19 cellular contexts compared by ENCODE assay signal in the genomic region with DNA sequence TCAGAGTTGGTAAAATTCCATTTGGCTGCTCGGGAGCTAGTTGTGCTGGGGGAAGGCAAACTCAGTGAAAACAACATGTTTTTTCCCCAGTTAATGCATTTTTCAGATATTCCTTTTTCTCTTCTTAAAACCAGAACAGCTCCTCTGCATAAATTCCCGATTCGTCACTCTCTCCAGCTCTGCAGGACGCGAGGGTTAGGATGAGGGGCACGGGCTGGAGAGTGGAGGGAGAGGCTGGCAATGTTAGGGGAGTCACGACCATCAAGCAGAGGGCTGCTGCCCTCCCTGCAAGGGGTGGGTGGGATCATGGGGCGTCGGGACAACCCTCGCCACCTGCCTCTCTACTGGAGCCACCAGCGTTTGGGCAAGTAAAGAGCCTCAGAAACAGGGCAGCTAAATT. TPM values are rescaled to one million over a fixed set of nuclear protein-coding genes. Genes with fewer than 3 reads are reported as not detected.
DNase-seq lines count a peak whose midpoint lies in the region; ATAC-seq and TF ChIP-seq lines count a peak whose summit lies in the region.
"Had no signal": no experiment of that assay in that cellular context is flagged by ENCODE, and none has a peak within 500 bp of the region (broad histone marks: within the 10 kb centered on the region; RNA-seq: fewer than 3 reads in every experiment).

No MANE protein-coding gene starts in this region.

- no peak overlapping the region; the same call in 1 of the 2 replicates for H3K27ac Mint-ChIP-seq in GM23338
- H3K27ac Mint-ChIP-seq: CD14-positive monocyte; CD8-positive, alpha-beta T cell; HFFc6 had no signal

- intact Hi-C loops in prostate gland (cut with DNase I) = no loop called here

- no peaks in the 10 kb centered on the region; the same call in 2 of the 3 replicates for H3K36me3 Mint-ChIP-seq in GM23338 (ENCODE audit: low read depth)
- H3K36me3 Mint-ChIP-seq: CD14-positive monocyte; CD8-positive, alpha-beta T cell had no signal

- no peaks in the 10 kb centered on the region for H4K20me1 ChIP-seq in GM23338 (replicated peaks; ENCODE audit: insufficient read depth)

- in situ Hi-C loops in GM13976 (cut with MboI; ENCODE audit: low sequenced_read_pairs, unreplicated experiment) = no loop called here
- in situ Hi-C loops in HAP-1 (cut with MboI; ENCODE audit: low sequenced_read_pairs) = no loop called here

- no peaks in the 10 kb centered on the region for H3K79me2 ChIP-seq in GM23338 (replicated peaks; ENCODE audit: insufficient read depth)

- H3K27ac ChIP-seq in GM23338 (ENCODE audit: low read depth) (no peak overlapping the region), ectodermal cell (ENCODE audit: insufficient read depth, low read depth, low read length, poor library complexity, severe bottlenecking) (peak overlapping the region; percentile 30), mesodermal cell (ENCODE audit: low read depth, low read length, severe bottlenecking) (peak overlapping the region; percentile 36), prostate gland (peak overlapping the region; percentile 81 to 88)
- H3K27ac ChIP-seq: 22Rv1 had no signal

- DNase-seq in GM23338 (ENCODE audit: low spot score) (no peak), prostate gland (ENCODE audit: low spot score) (no peak), GM13976 (ENCODE audit: low spot score) (no peak), NCI-H2227 treated with DMSO at 0.1 percent for 48 hours (lab: John Stamatoyannopoulos, UW) (no peak), HAP-1 (ENCODE audit: low spot score in 2 of 2) (no peak)
- DNase-seq in activated CD4-positive, CD25-positive, alpha-beta regulatory T cell treated with anti-CD3 and anti-CD28 coated beads, Interleukin-2, amount 50 U/mL, for 72 hours = no peak
- DNase-seq: CD8-positive, alpha-beta T cell; COR-L47; DMS153; DMS79 treated with DMSO at 0.1 percent for 48 hours; EL; H9; HFFc6; IMR-90; KBM-7 had no signal

- H3K36me3 ChIP-seq in GM23338 (ENCODE audit: insufficient read depth) = no peaks in the 10 kb centered on the region
- no peaks in the 10 kb centered on the region for H3K36me3 ChIP-seq in ectodermal cell (ENCODE audit: control insufficient read depth, insufficient read depth, low read length)
- H3K36me3 ChIP-seq in mesodermal cell (ENCODE audit: control insufficient read depth, insufficient read depth, low read length) = no peaks in the 10 kb centered on the region
- H3K36me3 ChIP-seq in prostate gland = no peaks in the 10 kb centered on the region
- no peaks in the 10 kb centered on the region for H3K36me3 ChIP-seq in HAP-1 (replicated peaks)

- TF ChIP-seq CTCF in GM23338 (conservative IDR thresholded peaks at IDR 0.05; ENCODE audit: low read depth in 2 of 2) (no peak), prostate gland (IDR thresholded peaks at IDR 0.05) (no peak), GM13976 (IDR thresholded peaks at IDR 0.05; ENCODE audit: borderline replicate concordance, control extremely low read depth, extremely low read depth, insufficient read depth, missing control alignments) (no peak)

- H3K9me3 ChIP-seq in ectodermal cell (ENCODE audit: control insufficient read depth, low read length) = no peaks in the 10 kb centered on the region
- no peaks in the 10 kb centered on the region for H3K9me3 ChIP-seq in mesodermal cell (ENCODE audit: control insufficient read depth, low read length)
- no peaks in the 10 kb centered on the region for H3K9me3 ChIP-seq in prostate gland
- no peaks in the 10 kb centered on the region for H3K9me3 ChIP-seq in HAP-1

- H3K4me1 Mint-ChIP-seq in GM23338 = peaks cover 45% of the 10 kb centered on the region

- no peak for ATAC-seq in GM23338
- ATAC-seq: CD8-positive, alpha-beta T cell had no signal

- H3K9me3 Mint-ChIP-seq in GM23338 = no peaks in the 10 kb centered on the region
- H3K9me3 Mint-ChIP-seq: CD8-positive, alpha-beta T cell; H9; HFFc6 had no signal

- H3K27me3 Mint-ChIP-seq in GM23338 (ENCODE audit: insufficient read depth, low read depth, poor library complexity) = peaks cover 10% of the 10 kb centered on the region

- H3K4me2 ChIP-seq in GM23338 = no peak overlapping the region

- H3K4me1 ChIP-seq in GM23338 (ENCODE audit: insufficient read depth) (peaks cover 21% of the 10 kb centered on the region), ectodermal cell (ENCODE audit: control insufficient read depth, insufficient read depth, low read length) (peaks cover 48% of the 10 kb centered on the region), mesodermal cell (ENCODE audit: control insufficient read depth, insufficient read depth, low read length, poor library complexity, severe bottlenecking) (peaks cover 35% of the 10 kb centered on the region), prostate gland (replicated peaks) (peaks cover 40% of the 10 kb centered on the region), HAP-1 (no peaks in the 10 kb centered on the region)

- TF ChIP-seq POLR2A in prostate gland (IDR thresholded peaks at IDR 0.05) = no peak

- 46 to 61% methylated on average over 9 to 11 of the region's 11 CpGs for WGBS in ectodermal cell, 2 experiments
- WGBS in mesodermal cell (ENCODE audit: insufficient coverage in 2 of 2), 2 experiments = 43 to 54% methylated on average over 5 to 8 of the region's 11 CpGs
- 70% methylated on average over 11 of the region's 11 CpGs for WGBS in prostate gland

- H3K4me3 ChIP-seq in GM23338 = no peak overlapping the region
- H3K4me3 ChIP-seq in ectodermal cell (ENCODE audit: insufficient read depth, low read depth, low read length) = no peak overlapping the region
- H3K4me3 ChIP-seq in mesodermal cell (ENCODE audit: extremely low read depth, insufficient read depth, low read length, poor library complexity, severe bottlenecking) = no peak overlapping the region
- H3K4me3 ChIP-seq in prostate gland = no peak overlapping the region
- H3K4me3 ChIP-seq in HAP-1 = no peak overlapping the region

- peaks cover 10% of the 10 kb centered on the region for H3K9me2 ChIP-seq in GM23338 (ENCODE audit: insufficient read depth)

- H2AFZ ChIP-seq in GM23338 = 0 out of 2 replicates have a peak overlapping the region, but pooled peaks have one; percentile 23

- H3F3A ChIP-seq in GM23338 (replicated peaks; ENCODE audit: low read depth) = 0 out of 2 replicates have a peak, but pooled peaks cover 3% of the 10 kb centered on the region

- no peaks in the 10 kb centered on the region for H3K27me3 ChIP-seq in GM23338 (ENCODE audit: insufficient read depth)
- no peaks in the 10 kb centered on the region for H3K27me3 ChIP-seq in ectodermal cell (ENCODE audit: control insufficient read depth, insufficient read depth, low read length, poor library complexity, severe bottlenecking)
- no peaks in the 10 kb centered on the region for H3K27me3 ChIP-seq in prostate gland (replicated peaks; ENCODE audit: insufficient read depth)
- H3K27me3 ChIP-seq in HAP-1 (ENCODE audit: low read depth) = peaks cover 58% of the 10 kb centered on the region

- H3K4me3 Mint-ChIP-seq in GM23338 = no peak overlapping the region
- H3K4me3 Mint-ChIP-seq: CD14-positive monocyte; CD8-positive, alpha-beta T cell; HFFc6 had no signal

TF ChIP-seq in GM23338, 12 proteins besides CTCF, POLR2A, EP300 and RAD21 (continues in another document):
- no peak for TF ChIP-seq STAT1 (IDR thresholded peaks at IDR 0.05; ENCODE audit: unreplicated experiment)
- TF ChIP-seq EZH2 (IDR thresholded peaks at IDR 0.05; ENCODE audit: low read depth, unreplicated experiment) = no peak
- TF ChIP-seq ZNF114 (CRISPR knock-in tag; IDR thresholded peaks at IDR 0.05) = no peak
- no peak for TF ChIP-seq ZNF331 (CRISPR knock-in tag; IDR thresholded peaks at IDR 0.05; ENCODE audit: low read depth)
- TF ChIP-seq JUNB (IDR thresholded peaks at IDR 0.05; ENCODE audit: unreplicated experiment) = no peak

RNA-seq across cellular contexts. Expression of a gene that starts 31.4 kb away (rescaled TPM):
- total RNA-seq in GM23338 (2014; rRNA removed; shearing (Covaris generic)) = 0.08 and 1.6 TPM in 2 replicates
- polyA plus RNA-seq in GM23338 (2016; fragmentation: Nextera tagmentation; extraction: Ambion mirVana) = 0.35 and 0.47 TPM in 2 replicates
- polyA plus RNA-seq in ectodermal cell (2013, experiment 1 of 4) = 0.87 TPM
- polyA plus RNA-seq in ectodermal cell (2013, experiment 2 of 4) = 0.92 TPM
- 1.5 TPM for polyA plus RNA-seq in ectodermal cell (2013, experiment 3 of 4)
- 1.4 TPM for polyA plus RNA-seq in ectodermal cell (2013, experiment 4 of 4)
- 0.81 TPM for polyA plus RNA-seq in mesodermal cell (2013, experiment 1 of 2)
- 0.66 TPM for polyA plus RNA-seq in mesodermal cell (2013, experiment 2 of 2)
- 1 to 10 TPM in 1 of 2 donors, under 1 TPM in 1; 0.09 to 1.2 TPM for total RNA-seq in prostate gland
- total RNA-seq: CD8-positive, alpha-beta T cell; HFFc6; IMR-90 had no signal
- polyA plus RNA-seq: CD14-positive monocyte, IMR-90 had no signal

RNA-seq across cellular contexts. Expression of a gene that starts 40.9 kb away (rescaled TPM):
- 7.0 and 10.3 TPM in 2 replicates for total RNA-seq in GM23338 (2014; rRNA removed; shearing (Covaris generic))
- 1.6 and 1.8 TPM in 2 replicates for polyA plus RNA-seq in GM23338 (2016; fragmentation: Nextera tagmentation; extraction: Ambion mirVana)
- 11.1 TPM for polyA plus RNA-seq in ectodermal cell (2013, experiment 1 of 4)
- 11.1 TPM for polyA plus RNA-seq in ectodermal cell (2013, experiment 2 of 4)
- 8.0 TPM for polyA plus RNA-seq in ectodermal cell (2013, experiment 3 of 4)
- polyA plus RNA-seq in ectodermal cell (2013, experiment 4 of 4) = 7.4 TPM
- polyA plus RNA-seq in mesodermal cell (2013, experiment 1 of 2) = 2.1 TPM
- 1.4 TPM for polyA plus RNA-seq in mesodermal cell (2013, experiment 2 of 2)
- total RNA-seq in prostate gland = 100 to 1,000 TPM; 114 to 199 TPM
- total RNA-seq: CD8-positive, alpha-beta T cell had no signal
- polyA plus RNA-seq: CD14-positive monocyte had no signal

Comparison
In these comparisons a context has a peak if more than half of its experiments do, and no peak if none do; other contexts are left out.
1. RNA of a gene that starts 40.9 kb away (total RNA-seq): 114 to 199 TPM in prostate gland; 7.0 to 10.3 TPM in GM23338; every median in the first group is over 10 times any median in the second.